In genomic region chr16:70438983-70439862, GRCh38 we compare ENCODE assay signal across 8 cellular contexts. TPM values are rescaled to one million over a fixed set of nuclear protein-coding genes. Genes with fewer than 3 reads are reported as not detected.
DNase-seq lines count a peak whose midpoint lies in the region; ATAC-seq, FAIRE-seq and TF ChIP-seq lines count a peak whose summit lies in the region.

TSS of gene ST3GAL2 (minus strand) at chr16:70439100. CDS start at chr16:70398530, 40,570 bp downstream.

- peaks cover 13% of the 10 kb centered on the region for H3K4me1 ChIP-seq in BE2C

- DNase-seq in BE2C (peak; percentile 98), GM19239 (ENCODE audit: insufficient read length, low spot score) (peak; percentile 90), NCI-H82 (lab: John Stamatoyannopoulos, UW) (peak; percentile 99), dermis microvascular lymphatic vessel endothelial cell (ENCODE audit: low read depth in 2 of 2) (peak; percentile 78 to 95), lower leg skin (ENCODE audit: low spot score in 2 of 2) (peak; percentile 90 to 98)
- DNase-seq in activated CD4-positive, alpha-beta T cell treated with anti-CD3 and anti-CD28 coated beads, Interleukin-2, amount 50 U/mL, for 48 hours = peak; percentile 93 to 94
- peak; percentile 92 to 94 for DNase-seq in stimulated activated CD4-positive, alpha-beta T cell treated with anti-CD3 and anti-CD28 coated beads, Interleukin-4, amount 100 ng/mL, for 4 hours

- intact Hi-C loops in lower leg skin (cut with DNase I; ENCODE audit: low total_unique reads) = no loop called here

- peak; percentile 78 for FAIRE-seq in GM19239 (lab: Jason Lieb, UNC)

- H3K9me3 ChIP-seq in BE2C = no peaks in the 10 kb centered on the region

- TF ChIP-seq POLR2A in lower leg skin (IDR thresholded peaks at IDR 0.05) = no peak

- H3K4me3 ChIP-seq in BE2C (ENCODE audit: low read depth, low read length) (peak within 1 kb of the TSS; percentile 96), lower leg skin (ENCODE audit: low read depth, poor library complexity, severe bottlenecking) (peak within 1 kb of the TSS; percentile 42)

- 2 to 4% methylated on average over 34 to 62 of the region's 84 CpGs for WGBS in lower leg skin, 2 donors

- TF ChIP-seq CTCF in BE2C (IDR thresholded peaks at IDR 0.05; ENCODE audit: low read depth, low read length) (0 out of 2 replicates have a peak, but pooled peaks have one; percentile 1), lower leg skin (IDR thresholded peaks at IDR 0.05) (no peak)

- H3K27me3 ChIP-seq in BE2C = no peaks in the 10 kb centered on the region

- H3K36me3 ChIP-seq in BE2C = peaks cover 5% of the 10 kb centered on the region

- peak; percentile 71 for ATAC-seq in HG03457 (IDR thresholded peaks at IDR 0.05; ENCODE audit: unreplicated experiment)

RNA-seq across cellular contexts. Expression of gene ST3GAL2, which starts in this region (rescaled TPM):
- polyA plus RNA-seq in BE2C (2012; ENCODE audit: insufficient read depth, insufficient read length, low read depth) = 60.3 TPM
- total RNA-seq in dermis microvascular lymphatic vessel endothelial cell = 35.9 and 42.1 TPM in 2 replicates
- total RNA-seq in lower leg skin = 10 to 100 TPM in 1 of 4 donors, 1 to 10 TPM in 3; 7.0 to 12.9 (median 9.5) TPM

Comparison
In these comparisons a context has a peak if more than half of its experiments do, and no peak if none do; other contexts are left out.
1. Peak in every context shown above with its lines: DNase-seq, ATAC-seq and H3K4me3 ChIP-seq.